ENCODE assay signal across 19 cellular contexts in genomic region chr13:26053418-26053980, GRCh38. TPM values are rescaled to one million over a fixed set of nuclear protein-coding genes. Genes with fewer than 3 reads are reported as not detected.
DNase-seq lines count a peak whose midpoint lies in the region; ATAC-seq lines count a peak whose summit lies in the region.
"Had no signal": no experiment of that assay in that cellular context is flagged by ENCODE, and none has a peak within 500 bp of the region (broad histone marks: within the 10 kb centered on the region; RNA-seq: fewer than 3 reads in every experiment).

No MANE protein-coding gene starts in this region.

- DNase-seq in activated naive CD8-positive, alpha-beta T cell treated with anti-CD3 and anti-CD28 coated beads, Interleukin-2, amount 50 U/mL, for 24 hours = no peak
- DNase-seq in T-helper 17 cell = no peak
- DNase-seq in myocyte (ENCODE audit: low read depth) = peak; percentile 59
- DNase-seq in NCI-H1436 (lab: John Stamatoyannopoulos, UW) = no peak
- no peak for DNase-seq in iPS-NIHi11 (ENCODE audit: low spot score)
- DNase-seq in left cardiac atrium = no peak
- DNase-seq: CD8-positive, alpha-beta T cell; DMS53; EL; GOT3; NCI-H1105; NCI-H1694; NCI-H2081 treated with DMSO at 0.1 percent for 48 hours; NK-92 treated with Interleukin-12 subunit alpha and Interleukin-12 subunit beta, amount 100 ng/mL, for 24 hours; Peyer's patch had no signal

- H3K9me3 ChIP-seq in T-helper 17 cell (ENCODE audit: control insufficient read depth, low read length, poor library complexity, severe bottlenecking) = no peaks in the 10 kb centered on the region
- H3K9me3 ChIP-seq: A549, Peyer's patch had no signal

- intact Hi-C loops in left cardiac atrium (cut with DNase I) = no loop called here

- peaks cover 18% of the 10 kb centered on the region for H3K4me1 Mint-ChIP-seq in activated naive CD8-positive, alpha-beta T cell (ENCODE audit: low read depth)
- H3K4me1 Mint-ChIP-seq in activated naive CD8-positive, alpha-beta T cell treated with anti-CD3 and anti-CD28 coated beads, Interleukin-2, amount 50 U/mL, for 24 hours = peaks cover 14% of the 10 kb centered on the region
- H3K4me1 Mint-ChIP-seq in T-helper 17 cell = peaks cover 9% of the 10 kb centered on the region

- H3K36me3 Mint-ChIP-seq in activated naive CD8-positive, alpha-beta T cell = no peaks in the 10 kb centered on the region
- H3K36me3 Mint-ChIP-seq in activated naive CD8-positive, alpha-beta T cell treated with anti-CD3 and anti-CD28 coated beads, Interleukin-2, amount 50 U/mL, for 24 hours (ENCODE audit: low read depth) = no peaks in the 10 kb centered on the region
- H3K36me3 Mint-ChIP-seq in T-helper 17 cell (ENCODE audit: low read depth) = no peaks in the 10 kb centered on the region
- H3K36me3 Mint-ChIP-seq: CD8-positive, alpha-beta T cell had no signal

- H3K27me3 Mint-ChIP-seq in activated naive CD8-positive, alpha-beta T cell = peaks cover 4% of the 10 kb centered on the region
- H3K27me3 Mint-ChIP-seq in activated naive CD8-positive, alpha-beta T cell treated with anti-CD3 and anti-CD28 coated beads, Interleukin-2, amount 50 U/mL, for 24 hours = peaks cover 29% of the 10 kb centered on the region
- H3K27me3 Mint-ChIP-seq in T-helper 17 cell = peaks cover 55% of the 10 kb centered on the region

- no peak for ATAC-seq in activated naive CD8-positive, alpha-beta T cell treated with anti-CD3 and anti-CD28 coated beads, Interleukin-2, amount 50 U/mL, for 24 hours
- ATAC-seq in T-helper 17 cell (no peak), left cardiac atrium (no peak)
- ATAC-seq: A549; CD8-positive, alpha-beta T cell; HCT116 had no signal

- H3K9me3 Mint-ChIP-seq in activated naive CD8-positive, alpha-beta T cell (ENCODE audit: low read depth) = no peaks in the 10 kb centered on the region
- no peaks in the 10 kb centered on the region for H3K9me3 Mint-ChIP-seq in activated naive CD8-positive, alpha-beta T cell treated with anti-CD3 and anti-CD28 coated beads, Interleukin-2, amount 50 U/mL, for 24 hours
- H3K9me3 Mint-ChIP-seq: CD8-positive, alpha-beta T cell had no signal

- H3K27ac Mint-ChIP-seq in activated naive CD8-positive, alpha-beta T cell = no peak overlapping the region
- H3K27ac Mint-ChIP-seq in activated naive CD8-positive, alpha-beta T cell treated with anti-CD3 and anti-CD28 coated beads, Interleukin-2, amount 50 U/mL, for 24 hours = no peak overlapping the region
- no peak overlapping the region for H3K27ac Mint-ChIP-seq in T-helper 17 cell
- H3K27ac Mint-ChIP-seq: CD8-positive, alpha-beta T cell had no signal

- H3K4me3 Mint-ChIP-seq in activated naive CD8-positive, alpha-beta T cell = peak overlapping the region; percentile 8
- H3K4me3 Mint-ChIP-seq in activated naive CD8-positive, alpha-beta T cell treated with anti-CD3 and anti-CD28 coated beads, Interleukin-2, amount 50 U/mL, for 24 hours = no peak overlapping the region
- H3K4me3 Mint-ChIP-seq in T-helper 17 cell = peak overlapping the region; percentile 28
- H3K4me3 Mint-ChIP-seq: CD8-positive, alpha-beta T cell had no signal

RNA-seq across cellular contexts. Expression of gene SHISA2, which starts 1.7 kb away (rescaled TPM):
- total RNA-seq in T-helper 17 cell (under 1 TPM; 0.37 to 0.62 TPM), myocyte (221 and 371 TPM in 2 replicates), left cardiac atrium (under 1 TPM; 0.15 to 0.65 TPM)
- 37.3 TPM for polyA plus RNA-seq in myocyte (2012)
- polyA plus RNA-seq: A549, BJ had no signal

Comparison
In these comparisons a context has a peak if more than half of its experiments do, and no peak if none do; other contexts are left out.
1. RNA of gene SHISA2, which starts 1.7 kb away (total RNA-seq): 221 to 371 TPM in myocyte; 0.15 to 0.65 TPM in left cardiac atrium and 0.37 to 0.62 TPM in T-helper 17 cell; every median in the first group is over 100 times any median in the second.